2 cellular contexts compared by ENCODE assay signal in the genomic region with DNA sequence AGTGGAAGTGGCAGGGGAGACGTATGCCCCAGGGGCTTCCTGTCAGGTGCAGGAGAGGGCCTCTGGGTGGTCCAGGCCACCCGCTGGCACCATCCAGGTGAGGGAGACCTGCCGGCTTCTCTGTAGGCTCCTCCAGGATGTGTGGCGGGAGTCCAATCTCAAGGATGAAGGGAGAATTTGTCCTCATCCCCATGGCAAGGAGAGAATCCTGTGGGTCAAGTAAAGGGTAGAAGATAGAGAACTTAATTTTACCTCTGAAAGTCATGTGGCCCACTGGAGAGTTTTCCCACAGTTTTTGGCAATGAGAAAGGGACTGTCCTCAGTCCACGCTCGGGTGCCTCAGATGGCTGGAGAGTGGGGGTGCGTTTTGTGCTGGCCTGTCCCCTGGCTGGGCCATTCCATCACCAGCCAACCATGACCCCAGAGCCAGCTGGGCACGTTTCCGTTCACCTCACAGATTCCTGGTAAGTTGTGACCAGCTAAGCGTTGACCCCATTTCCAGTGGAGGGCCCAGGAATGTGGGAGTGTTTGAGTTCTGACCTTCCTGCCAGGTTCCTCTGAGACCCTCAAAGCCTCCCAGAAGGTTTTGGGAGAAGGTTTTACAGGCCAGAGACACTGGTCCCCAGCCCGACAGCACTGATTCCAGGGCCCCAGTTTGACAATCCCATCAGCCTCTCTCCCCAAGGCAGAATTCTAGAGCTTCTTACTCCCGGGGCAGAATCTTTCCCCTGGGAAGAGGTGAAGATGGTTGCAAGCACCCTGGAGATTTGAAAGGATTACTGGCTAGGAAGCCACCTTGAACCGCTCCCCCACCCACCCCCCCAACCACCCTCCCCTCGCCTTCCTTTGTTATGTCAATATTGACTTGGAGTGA.
TF ChIP-seq lines count a peak whose summit lies in the region.

No MANE protein-coding gene starts in this region.

TF ChIP-seq in HCT116, 20 proteins besides CTCF, POLR2A, EP300 and RAD21:
- TF ChIP-seq, protein P1, sequence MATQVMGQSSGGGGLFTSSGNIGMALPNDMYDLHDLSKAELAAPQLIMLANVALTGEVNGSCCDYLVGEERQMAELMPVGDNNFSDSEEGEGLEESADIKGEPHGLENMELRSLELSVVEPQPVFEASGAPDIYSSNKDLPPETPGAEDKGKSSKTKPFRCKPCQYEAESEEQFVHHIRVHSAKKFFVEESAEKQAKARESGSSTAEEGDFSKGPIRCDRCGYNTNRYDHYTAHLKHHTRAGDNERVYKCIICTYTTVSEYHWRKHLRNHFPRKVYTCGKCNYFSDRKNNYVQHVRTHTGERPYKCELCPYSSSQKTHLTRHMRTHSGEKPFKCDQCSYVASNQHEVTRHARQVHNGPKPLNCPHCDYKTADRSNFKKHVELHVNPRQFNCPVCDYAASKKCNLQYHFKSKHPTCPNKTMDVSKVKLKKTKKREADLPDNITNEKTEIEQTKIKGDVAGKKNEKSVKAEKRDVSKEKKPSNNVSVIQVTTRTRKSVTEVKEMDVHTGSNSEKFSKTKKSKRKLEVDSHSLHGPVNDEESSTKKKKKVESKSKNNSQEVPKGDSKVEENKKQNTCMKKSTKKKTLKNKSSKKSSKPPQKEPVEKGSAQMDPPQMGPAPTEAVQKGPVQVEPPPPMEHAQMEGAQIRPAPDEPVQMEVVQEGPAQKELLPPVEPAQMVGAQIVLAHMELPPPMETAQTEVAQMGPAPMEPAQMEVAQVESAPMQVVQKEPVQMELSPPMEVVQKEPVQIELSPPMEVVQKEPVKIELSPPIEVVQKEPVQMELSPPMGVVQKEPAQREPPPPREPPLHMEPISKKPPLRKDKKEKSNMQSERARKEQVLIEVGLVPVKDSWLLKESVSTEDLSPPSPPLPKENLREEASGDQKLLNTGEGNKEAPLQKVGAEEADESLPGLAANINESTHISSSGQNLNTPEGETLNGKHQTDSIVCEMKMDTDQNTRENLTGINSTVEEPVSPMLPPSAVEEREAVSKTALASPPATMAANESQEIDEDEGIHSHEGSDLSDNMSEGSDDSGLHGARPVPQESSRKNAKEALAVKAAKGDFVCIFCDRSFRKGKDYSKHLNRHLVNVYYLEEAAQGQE (IDR thresholded peaks at IDR 0.05; ENCODE audit: low read depth) = no peak
- TF ChIP-seq SIN3A (IDR thresholded peaks at IDR 0.05; ENCODE audit: low read depth) = no peak
- TF ChIP-seq ZFX (IDR thresholded peaks at IDR 0.05) = no peak
- no peak for TF ChIP-seq ELF1 (IDR thresholded peaks at IDR 0.05; ENCODE audit: borderline replicate concordance, low read depth)
- no peak for TF ChIP-seq TCF7L2 (IDR thresholded peaks at IDR 0.05; ENCODE audit: borderline replicate concordance, extremely low read depth, insufficient read depth, insufficient read length)
- no peak for TF ChIP-seq MAX (IDR thresholded peaks at IDR 0.05)
- no peak for TF ChIP-seq EZH2 (IDR thresholded peaks at IDR 0.05)
TF ChIP-seq in HCT116: peak in this region for 0.

TF ChIP-seq in GM12878, 131 proteins besides CTCF, POLR2A, EP300 and RAD21:
- TF ChIP-seq SREBF1 (IDR thresholded peaks at IDR 0.05; ENCODE audit: low read length) = no peak
- TF ChIP-seq, protein P2, sequence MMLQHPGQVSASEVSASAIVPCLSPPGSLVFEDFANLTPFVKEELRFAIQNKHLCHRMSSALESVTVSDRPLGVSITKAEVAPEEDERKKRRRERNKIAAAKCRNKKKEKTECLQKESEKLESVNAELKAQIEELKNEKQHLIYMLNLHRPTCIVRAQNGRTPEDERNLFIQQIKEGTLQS (IDR thresholded peaks at IDR 0.05; ENCODE audit: borderline replicate concordance, extremely low read depth, low read depth, low read length) = no peak
- 0 out of 2 replicates have a peak, but pooled peaks have one; percentile 21 for TF ChIP-seq PAX5 (IDR thresholded peaks at IDR 0.05; ENCODE audit: borderline replicate concordance, low read depth, low read length)
TF ChIP-seq in GM12878: peak in this region for 1.
